Comparison of ENCODE assay signal across 8 cellular contexts in genomic region chr14:75280831-75281690, GRCh38. TPM values are rescaled to one million over a fixed set of nuclear protein-coding genes. Genes with fewer than 3 reads are reported as not detected.
DNase-seq lines count a peak whose midpoint lies in the region; ATAC-seq and TF ChIP-seq lines count a peak whose summit lies in the region.

No MANE protein-coding gene starts in this region.

- CTCF ChIA-PET in RWPE1 (lab: Yijun Ruan, JAX), result interaction anchor here (0.6 kb wide), 1 partner anchor 12 kb away, joined by 4 read pairs; no protein-coding TSS in a partner anchor

- peak overlapping the region; percentile 96 for H3K4me3 ChIP-seq in AG10803 (ENCODE audit: low read length)

- peak; percentile 59 for DNase-seq in AG10803 (ENCODE audit: low read depth)
- DNase-seq in RWPE1 (ENCODE audit: low spot score), result no peak
- peak; percentile 57 for DNase-seq in effector CD8-positive, alpha-beta T cell (lab: John Stamatoyannopoulos, UW)
- peak; percentile 23 for DNase-seq in myocyte (ENCODE audit: low read depth)

- POLR2A ChIA-PET in RWPE1 (lab: Yijun Ruan, JAX; ENCODE audit: low non-redundant PET), result interaction anchor here (0.5 to 0.6 kb wide), 5 partner anchors 10 to 117 kb away, joined by 3 to 5 read pairs (median 4); no protein-coding TSS in a partner anchor

- peak overlapping the region; percentile 45 for H3K27ac ChIP-seq in RWPE1

- TF ChIP-seq CTCF in AG10803 (conservative IDR thresholded peaks at IDR 0.05; ENCODE audit: low read length) (no peak), RWPE1 (conservative IDR thresholded peaks at IDR 0.05; ENCODE audit: low read depth) (no peak)

- ATAC-seq in GM19023 (IDR thresholded peaks at IDR 0.05; ENCODE audit: unreplicated experiment), result no peak
- ATAC-seq in HG03460 (IDR thresholded peaks at IDR 0.05; ENCODE audit: unreplicated experiment), result no peak
- ATAC-seq in HG03280 (IDR thresholded peaks at IDR 0.05; ENCODE audit: unreplicated experiment), result no peak
- no peak for ATAC-seq in HG03432 (IDR thresholded peaks at IDR 0.05; ENCODE audit: unreplicated experiment)

RNA-seq across cellular contexts. Expression of gene FOS, which starts 2.4 kb away (rescaled TPM):
- 22.7 and 26.5 TPM in 2 replicates for total RNA-seq in myocyte
- 2.0 TPM for polyA plus RNA-seq in myocyte (2012)
